ENCODE assay signal across 1 cellular context in the genomic region with DNA sequence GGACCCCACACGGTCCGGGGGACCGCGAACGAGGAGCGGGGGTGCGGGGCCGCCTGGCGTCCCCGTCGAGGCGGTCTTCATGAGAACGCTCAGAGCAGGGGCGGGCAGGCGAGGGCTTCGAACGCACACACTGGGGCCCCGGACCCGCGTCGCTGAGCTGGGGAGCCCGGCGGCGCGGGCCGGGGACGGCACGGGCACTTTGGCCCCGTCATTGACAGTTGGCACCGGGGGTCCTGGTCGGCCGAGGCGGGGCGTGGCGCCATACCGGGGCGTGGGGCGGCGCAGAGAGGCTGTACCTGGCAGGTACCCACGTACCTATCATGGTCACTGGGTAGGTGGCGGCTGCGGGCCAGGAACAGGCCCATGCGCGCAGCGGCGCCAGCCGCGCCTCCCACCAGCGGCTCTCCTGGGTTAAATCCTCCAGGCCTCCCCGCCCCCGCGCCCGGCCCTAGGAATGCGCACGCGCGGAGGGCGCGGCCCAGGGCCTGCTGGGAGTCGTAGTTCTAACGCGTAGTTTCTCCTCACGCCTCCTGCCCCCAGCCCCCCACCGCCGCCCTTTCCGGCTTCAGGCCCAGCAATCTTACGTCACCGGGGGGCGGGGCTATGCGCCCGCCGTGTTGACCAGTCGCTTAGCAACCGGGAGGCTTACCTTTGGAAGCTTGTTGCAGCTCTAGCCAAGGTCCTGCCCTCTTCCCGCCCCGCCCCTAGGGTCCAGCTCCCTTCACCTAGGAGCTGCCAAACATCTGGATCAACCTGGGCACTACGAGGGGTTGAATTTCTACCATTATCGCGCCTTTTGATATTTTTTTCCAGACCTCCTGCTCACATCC.
TF ChIP-seq lines count a peak whose summit lies in the region.

A gene (plus strand): TSS at position 628 of the 830 bp plus-strand sequence.
A gene (minus strand): TSS at position 420 of the 830 bp plus-strand sequence.

TF ChIP-seq in HCT116, 20 proteins besides CTCF, POLR2A, EP300 and RAD21 (continued from another document):
- TF ChIP-seq, protein P1, sequence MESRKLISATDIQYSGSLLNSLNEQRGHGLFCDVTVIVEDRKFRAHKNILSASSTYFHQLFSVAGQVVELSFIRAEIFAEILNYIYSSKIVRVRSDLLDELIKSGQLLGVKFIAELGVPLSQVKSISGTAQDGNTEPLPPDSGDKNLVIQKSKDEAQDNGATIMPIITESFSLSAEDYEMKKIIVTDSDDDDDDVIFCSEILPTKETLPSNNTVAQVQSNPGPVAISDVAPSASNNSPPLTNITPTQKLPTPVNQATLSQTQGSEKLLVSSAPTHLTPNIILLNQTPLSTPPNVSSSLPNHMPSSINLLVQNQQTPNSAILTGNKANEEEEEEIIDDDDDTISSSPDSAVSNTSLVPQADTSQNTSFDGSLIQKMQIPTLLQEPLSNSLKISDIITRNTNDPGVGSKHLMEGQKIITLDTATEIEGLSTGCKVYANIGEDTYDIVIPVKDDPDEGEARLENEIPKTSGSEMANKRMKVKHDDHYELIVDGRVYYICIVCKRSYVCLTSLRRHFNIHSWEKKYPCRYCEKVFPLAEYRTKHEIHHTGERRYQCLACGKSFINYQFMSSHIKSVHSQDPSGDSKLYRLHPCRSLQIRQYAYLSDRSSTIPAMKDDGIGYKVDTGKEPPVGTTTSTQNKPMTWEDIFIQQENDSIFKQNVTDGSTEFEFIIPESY (IDR thresholded peaks at IDR 0.05; ENCODE audit: extremely low read depth, insufficient replicate concordance, low read length), result no peak
- TF ChIP-seq ELF1 (IDR thresholded peaks at IDR 0.05; ENCODE audit: borderline replicate concordance, low read depth), result no peak; the same call in 1 of the 2 replicates
- TF ChIP-seq FOSL1 (IDR thresholded peaks at IDR 0.05; ENCODE audit: low read depth), result no peak
- no peak for TF ChIP-seq EZH2phosphoT487 (IDR thresholded peaks at IDR 0.05; ENCODE audit: borderline replicate concordance)
- peak; percentile 76 for TF ChIP-seq POLR2AphosphoS5 (IDR thresholded peaks at IDR 0.05; ENCODE audit: low read depth, low read length)
- TF ChIP-seq, protein P2, sequence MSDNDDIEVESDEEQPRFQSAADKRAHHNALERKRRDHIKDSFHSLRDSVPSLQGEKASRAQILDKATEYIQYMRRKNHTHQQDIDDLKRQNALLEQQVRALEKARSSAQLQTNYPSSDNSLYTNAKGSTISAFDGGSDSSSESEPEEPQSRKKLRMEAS (IDR thresholded peaks at IDR 0.05), result 0 out of 2 replicates have a peak, but pooled peaks have one; percentile 38
- TF ChIP-seq EGR1 (IDR thresholded peaks at IDR 0.05; ENCODE audit: low read depth), result peak; percentile 93
- no peak for TF ChIP-seq CEBPB (IDR thresholded peaks at IDR 0.05; ENCODE audit: low read depth)
